Comparison of ENCODE assay signal across 7 cellular contexts in genomic region chr2:232142049-232142448, GRCh38.
DNase-seq lines count a peak whose midpoint lies in the region; ATAC-seq and TF ChIP-seq lines count a peak whose summit lies in the region.

No MANE protein-coding gene starts in this region.

- H3K27ac ChIP-seq in VCaP, result no peak overlapping the region
- no peak overlapping the region for H3K27ac ChIP-seq in prostate gland

- peak; percentile 55 for DNase-seq in ELR (ENCODE audit: low read depth)
- peak; percentile 41 for DNase-seq in Jurkat, Clone E6-1 (ENCODE audit: low read depth, low spot score)
- DNase-seq in fibroblast of the conjunctiva (ENCODE audit: low read depth), result peak; percentile 8
- DNase-seq in prostate gland (ENCODE audit: low spot score), result no peak
- no peak for DNase-seq in NK-92 (lab: John Stamatoyannopoulos, UW; ENCODE audit: unreplicated experiment)

- no peaks in the 10 kb centered on the region for H3K36me3 ChIP-seq in prostate gland

- intact Hi-C loops in prostate gland (cut with DNase I), result loop anchor here (5.0 to 10.0 kb wide), 2 partner anchors 173 to 215 kb away; partner anchors contain the start of gene NPPC

- no peak overlapping the region for H3K4me3 ChIP-seq in Jurkat, Clone E6-1 (ENCODE audit: low read length)
- no peak overlapping the region for H3K4me3 ChIP-seq in prostate gland

- TF ChIP-seq POLR2A in prostate gland (IDR thresholded peaks at IDR 0.05), result no peak

- peak; percentile 79 for TF ChIP-seq CTCF in VCaP (conservative IDR thresholded peaks at IDR 0.05)
- TF ChIP-seq CTCF in prostate gland (IDR thresholded peaks at IDR 0.05), result peak; percentile 20 to 72 (median 55)

- no peak for ATAC-seq in GM19455 (IDR thresholded peaks at IDR 0.05; ENCODE audit: unreplicated experiment)

- no peaks in the 10 kb centered on the region for H3K27me3 ChIP-seq in prostate gland (replicated peaks; ENCODE audit: insufficient read depth)

- 51% methylated on average over 3 of the region's 3 CpGs for WGBS in prostate gland

- no peaks in the 10 kb centered on the region for H3K9me3 ChIP-seq in prostate gland

- H3K4me1 ChIP-seq in prostate gland (replicated peaks), result no peaks in the 10 kb centered on the region

Comparison
In these comparisons a context has a peak if more than half of its experiments do, and no peak if none do; other contexts are left out.
1. DNase-seq: peak in ELR (single experiment), Jurkat, Clone E6-1 (single experiment) and fibroblast of the conjunctiva (single experiment); none in prostate gland (single experiment) and NK-92 (single experiment).